1 cellular context compared by ENCODE assay signal in the genomic region with DNA sequence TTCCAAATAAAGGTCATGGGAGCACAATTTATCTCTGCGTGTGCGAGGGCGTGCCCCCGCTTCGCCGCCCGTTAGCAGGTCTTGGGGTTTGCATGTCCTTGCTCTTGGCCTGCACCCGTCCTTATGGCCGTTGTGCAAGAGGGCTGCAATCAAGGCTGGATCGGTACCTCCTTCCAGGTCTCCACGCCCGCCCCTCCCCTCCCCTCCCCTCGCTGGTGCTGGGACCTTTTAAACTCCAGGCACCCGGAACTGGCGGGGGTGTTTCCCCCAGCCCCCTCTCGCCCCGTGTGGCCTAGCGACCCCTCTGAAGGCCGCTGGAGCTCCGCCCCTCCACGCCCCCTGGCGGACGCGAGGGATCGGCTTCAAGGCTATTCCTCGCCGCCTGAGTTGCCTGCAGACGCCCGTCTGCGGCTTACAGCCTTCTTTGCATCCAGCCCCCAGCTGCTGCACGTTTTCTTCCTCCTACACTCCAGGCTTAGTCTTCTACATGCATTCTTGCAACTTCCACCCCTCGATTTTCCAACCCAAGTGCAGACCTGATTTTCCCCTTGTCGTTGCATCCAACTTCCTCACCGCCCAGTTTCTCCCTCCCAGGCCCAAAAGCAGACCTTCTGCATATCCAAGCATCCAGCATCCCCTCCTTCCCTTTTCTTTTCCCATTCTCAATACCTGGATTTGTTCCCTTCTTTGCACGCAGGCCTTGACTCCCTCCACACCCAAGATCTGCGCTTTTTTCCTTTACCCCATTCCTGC.
TF ChIP-seq lines count a peak whose summit lies in the region.

No MANE protein-coding gene starts in this region.

TF ChIP-seq in HepG2, 621 proteins besides CTCF, POLR2A, EP300 and RAD21 (continued from another document and continues in another):
- TF ChIP-seq ZNF207 (IDR thresholded peaks at IDR 0.05; ENCODE audit: borderline replicate concordance) (no peak), ARNT (IDR thresholded peaks at IDR 0.05) (no peak), IKZF1 (IDR thresholded peaks at IDR 0.05) (no peak), ZNF124 (CRISPR knock-in tag; IDR thresholded peaks at IDR 0.05) (peak; percentile 74), ZNF609 (CRISPR knock-in tag; IDR thresholded peaks at IDR 0.05; ENCODE audit: borderline replicate concordance) (peak; percentile 92), ONECUT2 (CRISPR knock-in tag; IDR thresholded peaks at IDR 0.05) (peak; percentile 48; the same call in 1 of the 2 replicates), NR1H2 (CRISPR knock-in tag; IDR thresholded peaks at IDR 0.05; ENCODE audit: borderline replicate concordance, low read depth) (peak; percentile 13; the same call in 1 of the 2 replicates), MTERF4 (CRISPR knock-in tag; IDR thresholded peaks at IDR 0.05) (no peak), TMF1 (CRISPR knock-in tag; IDR thresholded peaks at IDR 0.05; ENCODE audit: low read depth) (peak; percentile 51; the same call in 1 of the 2 replicates), ZNF558 (CRISPR knock-in tag; IDR thresholded peaks at IDR 0.05; ENCODE audit: borderline replicate concordance) (no peak), ZNF431 (CRISPR knock-in tag; IDR thresholded peaks at IDR 0.05; ENCODE audit: borderline replicate concordance, low read depth) (no peak; the same call in 1 of the 2 replicates), ZNF577 (CRISPR knock-in tag; IDR thresholded peaks at IDR 0.05; ENCODE audit: borderline replicate concordance, low read depth) (no peak), ZNF749 (CRISPR knock-in tag; IDR thresholded peaks at IDR 0.05; ENCODE audit: borderline replicate concordance) (peak; percentile 92), REPIN1 (CRISPR knock-in tag; IDR thresholded peaks at IDR 0.05; ENCODE audit: borderline replicate concordance, low read depth) (peak; percentile 26; the same call in 1 of the 2 replicates), ZNF343 (CRISPR knock-in tag; IDR thresholded peaks at IDR 0.05) (peak; percentile 75), ZFP1 (CRISPR knock-in tag; IDR thresholded peaks at IDR 0.05) (no peak; the same call in none of the 2 replicates), ZNF10 (CRISPR knock-in tag; IDR thresholded peaks at IDR 0.05; ENCODE audit: borderline replicate concordance, low read depth) (no peak), ZNF33B (CRISPR knock-in tag; IDR thresholded peaks at IDR 0.05) (no peak), ZBTB38 (CRISPR knock-in tag; IDR thresholded peaks at IDR 0.05) (peak; percentile 52; the same call in 1 of the 2 replicates), RXRB (CRISPR knock-in tag; IDR thresholded peaks at IDR 0.05; ENCODE audit: borderline replicate concordance) (peak; percentile 93), AFF4 (CRISPR knock-in tag; IDR thresholded peaks at IDR 0.05) (no peak), GATAD2A (CRISPR knock-in tag; IDR thresholded peaks at IDR 0.05) (peak; percentile 90), GFI1 (CRISPR knock-in tag; IDR thresholded peaks at IDR 0.05; ENCODE audit: borderline replicate concordance) (peak; percentile 84), GTF2F1 (IDR thresholded peaks at IDR 0.05; ENCODE audit: low read length) (no peak), ZNF281 (CRISPR knock-in tag; IDR thresholded peaks at IDR 0.05; ENCODE audit: borderline replicate concordance) (peak; percentile 73; the same call in 1 of the 2 replicates), ZKSCAN5 (CRISPR knock-in tag; IDR thresholded peaks at IDR 0.05) (no peak)
- TF ChIP-seq, protein P1, sequence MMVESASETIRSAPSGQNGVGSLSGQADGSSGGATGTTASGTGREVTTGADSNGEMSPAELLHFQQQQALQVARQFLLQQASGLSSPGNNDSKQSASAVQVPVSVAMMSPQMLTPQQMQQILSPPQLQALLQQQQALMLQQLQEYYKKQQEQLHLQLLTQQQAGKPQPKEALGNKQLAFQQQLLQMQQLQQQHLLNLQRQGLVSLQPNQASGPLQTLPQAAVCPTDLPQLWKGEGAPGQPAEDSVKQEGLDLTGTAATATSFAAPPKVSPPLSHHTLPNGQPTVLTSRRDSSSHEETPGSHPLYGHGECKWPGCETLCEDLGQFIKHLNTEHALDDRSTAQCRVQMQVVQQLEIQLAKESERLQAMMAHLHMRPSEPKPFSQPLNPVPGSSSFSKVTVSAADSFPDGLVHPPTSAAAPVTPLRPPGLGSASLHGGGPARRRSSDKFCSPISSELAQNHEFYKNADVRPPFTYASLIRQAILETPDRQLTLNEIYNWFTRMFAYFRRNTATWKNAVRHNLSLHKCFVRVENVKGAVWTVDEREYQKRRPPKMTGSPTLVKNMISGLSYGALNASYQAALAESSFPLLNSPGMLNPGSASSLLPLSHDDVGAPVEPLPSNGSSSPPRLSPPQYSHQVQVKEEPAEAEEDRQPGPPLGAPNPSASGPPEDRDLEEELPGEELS (CRISPR knock-in tag; IDR thresholded peaks at IDR 0.05) = peak; percentile 97
- TF ChIP-seq, protein P2, sequence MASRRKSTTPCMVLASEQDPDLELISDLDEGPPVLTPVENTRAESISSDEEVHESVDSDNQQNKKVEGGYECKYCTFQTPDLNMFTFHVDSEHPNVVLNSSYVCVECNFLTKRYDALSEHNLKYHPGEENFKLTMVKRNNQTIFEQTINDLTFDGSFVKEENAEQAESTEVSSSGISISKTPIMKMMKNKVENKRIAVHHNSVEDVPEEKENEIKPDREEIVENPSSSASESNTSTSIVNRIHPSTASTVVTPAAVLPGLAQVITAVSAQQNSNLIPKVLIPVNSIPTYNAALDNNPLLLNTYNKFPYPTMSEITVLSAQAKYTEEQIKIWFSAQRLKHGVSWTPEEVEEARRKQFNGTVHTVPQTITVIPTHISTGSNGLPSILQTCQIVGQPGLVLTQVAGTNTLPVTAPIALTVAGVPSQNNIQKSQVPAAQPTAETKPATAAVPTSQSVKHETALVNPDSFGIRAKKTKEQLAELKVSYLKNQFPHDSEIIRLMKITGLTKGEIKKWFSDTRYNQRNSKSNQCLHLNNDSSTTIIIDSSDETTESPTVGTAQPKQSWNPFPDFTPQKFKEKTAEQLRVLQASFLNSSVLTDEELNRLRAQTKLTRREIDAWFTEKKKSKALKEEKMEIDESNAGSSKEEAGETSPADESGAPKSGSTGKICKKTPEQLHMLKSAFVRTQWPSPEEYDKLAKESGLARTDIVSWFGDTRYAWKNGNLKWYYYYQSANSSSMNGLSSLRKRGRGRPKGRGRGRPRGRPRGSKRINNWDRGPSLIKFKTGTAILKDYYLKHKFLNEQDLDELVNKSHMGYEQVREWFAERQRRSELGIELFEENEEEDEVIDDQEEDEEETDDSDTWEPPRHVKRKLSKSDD (CRISPR knock-in tag; IDR thresholded peaks at IDR 0.05; ENCODE audit: low read depth) = peak; percentile 98
